In genomic region chr18:24267878-24268277, GRCh38 we compare ENCODE assay signal across 24 cellular contexts.
DNase-seq lines count a peak whose midpoint lies in the region; ATAC-seq lines count a peak whose summit lies in the region.
"Had no signal": no experiment of that assay in that cellular context is flagged by ENCODE, and none has a peak within 500 bp of the region (broad histone marks: within the 10 kb centered on the region; RNA-seq: fewer than 3 reads in every experiment).

No MANE protein-coding gene starts in this region.

- H3K36me3 Mint-ChIP-seq in dendritic cell treated with granulocyte-macrophage colony-stimulating factor and Interleukin-4, amounts not matched to agents 40 ng/mL and 50 ng/mL, for 4 days (ENCODE audit: low read depth): peaks cover 22% of the 10 kb centered on the region
- H3K36me3 Mint-ChIP-seq: CD4-positive, alpha-beta memory T cell had no signal

- H3K27me3 Mint-ChIP-seq in dendritic cell treated with granulocyte-macrophage colony-stimulating factor and Interleukin-4, amounts not matched to agents 40 ng/mL and 50 ng/mL, for 4 days: peaks cover 11% of the 10 kb centered on the region

- DNase-seq in SKM-1 treated with dmso at 0.1 percent for 144 hours (lab: John Stamatoyannopoulos, UW; ENCODE audit: unreplicated experiment): peak; percentile 15
- no peak for DNase-seq in SKM-1 (lab: John Stamatoyannopoulos, UW; ENCODE audit: unreplicated experiment)
- DNase-seq in NOMO-1 treated with DMSO at 0.1 percent for 48 hours (lab: John Stamatoyannopoulos, UW; ENCODE audit: unreplicated experiment): peak; percentile 18
- DNase-seq in HuH-7.5 (ENCODE audit: low spot score): no peak
- DNase-seq: CD4-positive, alpha-beta memory T cell; COR-L47; DMS53; H9; KG1; MG63; NCI-H1092 treated with DMSO at 0.1 percent for 48 hours; NCI-H1436; NCI-H187; NCI-H2081 treated with DMSO at 0.1 percent for 48 hours; NCI-H2171; NCI-H226; NCI-H510A; NCI-H69; SHP77 had no signal

- H3K9me3 Mint-ChIP-seq in dendritic cell treated with granulocyte-macrophage colony-stimulating factor and Interleukin-4, amounts not matched to agents 40 ng/mL and 50 ng/mL, for 4 days: no peaks in the 10 kb centered on the region
- H3K9me3 Mint-ChIP-seq: GM23338, H9 had no signal

- intact Hi-C loops in dendritic cell treated with granulocyte-macrophage colony-stimulating factor and Interleukin-4, amounts not matched to agents 40 ng/mL and 50 ng/mL, for 4 days (cut with micrococcal nuclease): no loop called here

- peaks cover 18% of the 10 kb centered on the region for H3K4me1 Mint-ChIP-seq in dendritic cell treated with granulocyte-macrophage colony-stimulating factor and Interleukin-4, amounts not matched to agents 40 ng/mL and 50 ng/mL, for 4 days (ENCODE audit: low read depth)

- H3K4me3 Mint-ChIP-seq in dendritic cell treated with granulocyte-macrophage colony-stimulating factor and Interleukin-4, amounts not matched to agents 40 ng/mL and 50 ng/mL, for 4 days: no peak overlapping the region
- H3K4me3 Mint-ChIP-seq: CD4-positive, alpha-beta memory T cell; GM23338; H9 had no signal

- ATAC-seq in GM18907 (IDR thresholded peaks at IDR 0.05; ENCODE audit: unreplicated experiment): no peak
- ATAC-seq in HG03095 (IDR thresholded peaks at IDR 0.05; ENCODE audit: unreplicated experiment): no peak
- ATAC-seq: GM23338, Panc1 had no signal

- H3K27ac Mint-ChIP-seq in dendritic cell treated with granulocyte-macrophage colony-stimulating factor and Interleukin-4, amounts not matched to agents 40 ng/mL and 50 ng/mL, for 4 days: peak overlapping the region; percentile 41
- H3K27ac Mint-ChIP-seq: CD4-positive, alpha-beta memory T cell; GM23338 had no signal

Comparison
In these comparisons a context has a peak if more than half of its experiments do, and no peak if none do; other contexts are left out.
1. DNase-seq: peak in SKM-1 treated with dmso at 0.1 percent for 144 hours (single experiment) and NOMO-1 treated with DMSO at 0.1 percent for 48 hours (single experiment); none in SKM-1 (single experiment) and HuH-7.5 (single experiment).